ENCODE assay signal across 12 cellular contexts in genomic region chr12:65946821-65947220, GRCh38.
"Had no signal": no experiment of that assay in that cellular context is flagged by ENCODE, and none has a peak within 500 bp of the region (broad histone marks: within the 10 kb centered on the region; RNA-seq: fewer than 3 reads in every experiment).

No MANE protein-coding gene starts in this region.

- H3K4me1 ChIP-seq: parathyroid adenoma had no signal

- H3K27me3 ChIP-seq: cardiac muscle cell had no signal

- H3K9me3 Mint-ChIP-seq: activated T-helper 1 cell treated with anti-CD3 and anti-CD28 coated beads, Interleukin-12 subunit alpha, Interleukin-12 subunit beta, Interleukin-2, Interleukin-4 antibody, amounts not matched to agents 30 ng/mL and 10 ng/mL and 1 ng/mL, durations not matched to agents 14 hours and 24 hours and 36 hours; stimulated activated memory B cell treated with anti-CD40 and anti-IgM and Interleukin-4, amounts not matched to agents 10 μg/mL and 1 μg/mL and 100 μg/mL, for 72 hours; T-helper 2 cell treated with Interferon-gamma antibody and Interleukin-4, amounts not matched to agents 5 μg/mL and 100 μg/mL, for 36 hours had no signal

- H3K9me3 ChIP-seq: esophagus muscularis mucosa had no signal

- ATAC-seq: stimulated activated memory B cell treated with anti-CD40 and anti-IgM and Interleukin-4, amounts not matched to agents 10 μg/mL and 1 μg/mL and 100 μg/mL, for 72 hours had no signal

- H3K4me3 Mint-ChIP-seq: activated T-helper 1 cell treated with anti-CD3 and anti-CD28 coated beads, Interleukin-12 subunit alpha, Interleukin-12 subunit beta, Interleukin-2, Interleukin-4 antibody, amounts not matched to agents 30 ng/mL and 10 ng/mL and 1 ng/mL, durations not matched to agents 14 hours and 24 hours and 36 hours; stimulated activated memory B cell treated with anti-CD40 and anti-IgM and Interleukin-4, amounts not matched to agents 10 μg/mL and 1 μg/mL and 100 μg/mL, for 72 hours; T-helper 2 cell treated with Interferon-gamma antibody and Interleukin-4, amounts not matched to agents 5 μg/mL and 100 μg/mL, for 36 hours had no signal

- H3K4me3 ChIP-seq: cardiac muscle cell, esophagus muscularis mucosa had no signal

- H3K79me2 ChIP-seq: parathyroid adenoma had no signal

- H3K27ac Mint-ChIP-seq: activated T-helper 1 cell treated with anti-CD3 and anti-CD28 coated beads, Interleukin-12 subunit alpha, Interleukin-12 subunit beta, Interleukin-2, Interleukin-4 antibody, amounts not matched to agents 30 ng/mL and 10 ng/mL and 1 ng/mL, durations not matched to agents 14 hours and 24 hours and 36 hours; stimulated activated memory B cell treated with anti-CD40 and anti-IgM and Interleukin-4, amounts not matched to agents 10 μg/mL and 1 μg/mL and 100 μg/mL, for 72 hours; T-helper 2 cell treated with Interferon-gamma antibody and Interleukin-4, amounts not matched to agents 5 μg/mL and 100 μg/mL, for 36 hours had no signal

- FAIRE-seq: endometrium had no signal

- H3K4me1 Mint-ChIP-seq: stimulated activated memory B cell treated with anti-CD40 and anti-IgM and Interleukin-4, amounts not matched to agents 10 μg/mL and 1 μg/mL and 100 μg/mL, for 72 hours had no signal

- H3K36me3 Mint-ChIP-seq: stimulated activated memory B cell treated with anti-CD40 and anti-IgM and Interleukin-4, amounts not matched to agents 10 μg/mL and 1 μg/mL and 100 μg/mL, for 72 hours had no signal

- H3K27ac ChIP-seq: cardiac muscle cell, esophagus muscularis mucosa, parathyroid adenoma had no signal

- DNase-seq: activated CD4-positive, alpha-beta T cell treated with anti-CD3 and anti-CD28 coated beads, Interleukin-2, amount 50 U/mL, for 1 hour; activated CD8-positive, alpha-beta memory T cell treated with anti-CD3 and anti-CD28 coated beads for 24 hours; activated naive CD4-positive, alpha-beta T cell; foreskin melanocyte; mesendoderm had no signal

- H3K9ac ChIP-seq: parathyroid adenoma had no signal

- H2AFZ ChIP-seq: parathyroid adenoma had no signal

- H3K36me3 ChIP-seq: cardiac muscle cell, esophagus muscularis mucosa had no signal
